Comparison of ENCODE assay signal across 22 cellular contexts in the genomic region with DNA sequence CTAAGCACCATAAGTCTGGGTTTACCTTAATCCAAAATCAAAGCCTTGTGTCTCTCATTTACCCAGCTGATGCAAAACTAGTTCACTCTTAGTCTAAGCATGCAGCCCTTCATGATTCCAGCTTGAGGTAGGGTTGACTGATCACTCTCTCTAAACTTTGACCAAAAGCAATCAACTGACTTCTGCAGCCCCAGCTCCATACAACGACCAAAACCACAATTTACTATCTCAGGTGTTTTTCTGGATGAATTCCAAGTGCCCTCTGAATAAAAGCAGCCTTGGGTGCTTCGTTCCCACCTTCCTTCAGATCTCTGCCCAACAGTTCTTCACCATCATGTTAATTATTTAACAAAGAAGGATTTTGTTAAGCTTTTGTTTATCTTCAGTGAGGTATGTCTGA.
"Had no signal": no experiment of that assay in that cellular context is flagged by ENCODE, and none has a peak within 500 bp of the region (broad histone marks: within the 10 kb centered on the region; RNA-seq: fewer than 3 reads in every experiment).

No MANE protein-coding gene starts in this region.

- H3K4me3 Mint-ChIP-seq: activated CD4-positive, alpha-beta T cell treated with anti-CD3 and anti-CD28 coated beads, Interleukin-2, amount 10 ng/mL, durations not matched to agents 24 days and 14 days; activated CD8-positive, alpha-beta T cell treated with anti-CD3 and anti-CD28 coated beads, Interleukin-2, amount 10 ng/mL, durations not matched to agents 7 days and 5 days; activated naive CD8-positive, alpha-beta T cell; brain; immature natural killer cell; T-helper 17 cell had no signal

- H3K9me3 Mint-ChIP-seq: brain, immature natural killer cell had no signal

- DNase-seq: activated CD4-positive, alpha-beta T cell treated with anti-CD3 and anti-CD28 coated beads, Interleukin-2, amount 10 ng/mL, durations not matched to agents 24 days and 14 days; activated CD8-positive, alpha-beta memory T cell treated with anti-CD3 and anti-CD28 coated beads, Interleukin-2, amount 50 U/mL, for 4 hours; activated CD8-positive, alpha-beta T cell treated with anti-CD3 and anti-CD28 coated beads, Interleukin-2, amount 10 ng/mL, durations not matched to agents 7 days and 5 days; activated effector memory CD4-positive, alpha-beta T cell treated with anti-CD3 and anti-CD28 coated beads, Interleukin-2, amount 50 U/mL, for 16 hours; activated T-cell treated with anti-CD3 and anti-CD28 coated beads, Interleukin-2, amount 50 U/mL, for 48 hours; amniotic stem cell; central memory CD4-positive, alpha-beta T cell; effector CD8-positive, alpha-beta T cell; foreskin keratinocyte; heart left ventricle; immature natural killer cell; left cardiac atrium; midbrain; pancreas; stimulated activated CD4-positive, alpha-beta T cell treated with anti-CD3 and anti-CD28 coated beads, Interleukin-12 subunit alpha, Interleukin-12 subunit beta, amount 100 ng/mL, for 4 hours; stimulated activated CD4-positive, alpha-beta T cell treated with anti-CD3 and anti-CD28 coated beads, Interleukin-2, amount 100 ng/mL, for 24 hours; stomach; T-helper 17 cell; testis had no signal

- H3K27me3 ChIP-seq: foreskin keratinocyte, heart left ventricle, pancreas, stomach, testis had no signal

- H3K27me3 Mint-ChIP-seq: activated CD4-positive, alpha-beta T cell treated with anti-CD3 and anti-CD28 coated beads, Interleukin-2, amount 10 ng/mL, durations not matched to agents 24 days and 14 days; activated naive CD8-positive, alpha-beta T cell; brain; T-helper 17 cell had no signal

- H3K9me3 ChIP-seq: heart left ventricle, pancreas, stomach, testis had no signal

- ATAC-seq: activated CD8-positive, alpha-beta T cell treated with anti-CD3 and anti-CD28 coated beads, Interleukin-2, amount 10 ng/mL, durations not matched to agents 7 days and 5 days; foreskin keratinocyte; pancreas; T-helper 17 cell had no signal

- H3K27ac ChIP-seq: foreskin keratinocyte, pancreas, stomach, testis had no signal

- H3K27ac Mint-ChIP-seq: activated CD4-positive, alpha-beta T cell treated with anti-CD3 and anti-CD28 coated beads, Interleukin-2, amount 10 ng/mL, durations not matched to agents 24 days and 14 days; activated CD8-positive, alpha-beta T cell treated with anti-CD3 and anti-CD28 coated beads, Interleukin-2, amount 10 ng/mL, durations not matched to agents 7 days and 5 days; activated naive CD8-positive, alpha-beta T cell; T-helper 17 cell had no signal

- H3K4me1 ChIP-seq: foreskin keratinocyte, pancreas, stomach, testis had no signal

- H3K4me3 ChIP-seq: heart left ventricle, lung, pancreas, stomach, testis had no signal
